Comparison of ENCODE assay signal across 23 cellular contexts in genomic region chr4:36446275-36446674, GRCh38.
"Had no signal": no experiment of that assay in that cellular context is flagged by ENCODE, and none has a peak within 500 bp of the region (broad histone marks: within the 10 kb centered on the region; RNA-seq: fewer than 3 reads in every experiment).

No MANE protein-coding gene starts in this region.

- H3K27ac ChIP-seq: brain microvascular endothelial cell, SK-N-MC had no signal

- ATAC-seq: activated T-helper 17 cell treated with anti-CD3 and anti-CD28 coated beads, Interleukin-2, amount 50 U/mL, for 72 hours; Right ventricle myocardium inferior had no signal

- DNase-seq: activated B cell treated with CpG ODN at 0.5 μM for 24 hours; activated CD4-positive, alpha-beta memory T cell treated with anti-CD3 and anti-CD28 coated beads for 36 hours; activated CD4-positive, alpha-beta T cell treated with anti-CD3 and anti-CD28 coated beads for 1 hour; activated CD4-positive, alpha-beta T cell treated with anti-CD3 and anti-CD28 coated beads, Interleukin-2, amount 10 ng/mL, durations not matched to agents 24 days and 14 days; activated CD8-positive, alpha-beta memory T cell treated with anti-CD3 and anti-CD28 coated beads for 24 hours; activated gamma-delta T cell; activated naive CD4-positive, alpha-beta T cell treated with anti-CD3 and anti-CD28 coated beads for 36 hours; activated T-cell treated with anti-CD3 and anti-CD28 coated beads, Interleukin-2, amount 50 U/mL, for 48 hours; amygdala; brain microvascular endothelial cell; cerebellar nuclear complex; Kasumi-1; KBM-7; NCI-H1105 treated with DMSO at 0.1 percent for 48 hours; NCI-H1930; NCI-H2171 treated with DMSO at 0.1 percent for 48 hours; NCI-H345; NCI-H510A; NCI-H69; SW 1271 had no signal

- H3K36me3 ChIP-seq: brain microvascular endothelial cell had no signal

- H3K4me3 ChIP-seq: SK-N-MC had no signal

- H3K27me3 ChIP-seq: brain microvascular endothelial cell had no signal
